19 cellular contexts compared by ENCODE assay signal in the genomic region with DNA sequence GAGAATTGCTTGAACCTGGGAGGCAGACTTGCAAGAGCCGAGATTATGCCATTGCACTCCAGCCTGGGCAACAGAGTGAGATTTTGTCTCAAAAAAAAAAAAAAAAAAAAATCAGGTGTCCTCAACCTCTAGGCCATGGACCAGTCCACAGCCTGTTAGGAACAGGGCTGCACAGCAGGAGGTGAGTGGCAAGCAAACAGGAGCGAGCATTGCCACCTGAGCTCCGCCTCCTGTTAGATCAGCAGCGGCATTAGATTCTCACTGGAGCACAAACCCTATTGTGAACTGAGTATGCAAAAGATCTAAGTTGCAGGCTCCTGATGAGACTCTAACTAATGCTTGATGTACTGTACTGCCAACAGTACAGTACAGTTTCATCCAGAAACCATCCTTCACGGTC.
"Had no signal": no experiment of that assay in that cellular context is flagged by ENCODE, and none has a peak within 500 bp of the region (broad histone marks: within the 10 kb centered on the region; RNA-seq: fewer than 3 reads in every experiment).

No MANE protein-coding gene starts in this region.

- H3K36me3 Mint-ChIP-seq: brain, mesothelial cell of epicardium had no signal

- H3K4me3 Mint-ChIP-seq: activated CD4-positive, alpha-beta T cell treated with anti-CD3 and anti-CD28 coated beads for 36 hours; activated naive CD4-positive, alpha-beta T cell treated with anti-CD3 and anti-CD28 coated beads for 36 hours; activated naive CD8-positive, alpha-beta T cell treated with anti-CD3 and anti-CD28 coated beads, Interleukin-2, amount 50 U/mL, for 24 hours; activated T-cell treated with anti-CD3 and anti-CD28 coated beads, Interleukin-2, amount 50 U/mL, for 4 hours; brain; mesothelial cell of epicardium; nephron had no signal

- H3K4me1 Mint-ChIP-seq: activated CD4-positive, alpha-beta T cell treated with anti-CD3 and anti-CD28 coated beads for 36 hours; activated naive CD8-positive, alpha-beta T cell treated with anti-CD3 and anti-CD28 coated beads, Interleukin-2, amount 50 U/mL, for 24 hours had no signal

- H3K9me3 ChIP-seq: spleen, thyroid gland had no signal

- H3K4me1 ChIP-seq: foreskin keratinocyte had no signal

- H3K9me3 Mint-ChIP-seq: activated naive CD4-positive, alpha-beta T cell treated with anti-CD3 and anti-CD28 coated beads for 36 hours; activated naive CD8-positive, alpha-beta T cell treated with anti-CD3 and anti-CD28 coated beads, Interleukin-2, amount 50 U/mL, for 24 hours; activated T-cell treated with anti-CD3 and anti-CD28 coated beads, Interleukin-2, amount 50 U/mL, for 4 hours; brain; mesothelial cell of epicardium; nephron had no signal

- H3K36me3 ChIP-seq: spleen, thyroid gland had no signal

- H3K27ac ChIP-seq: foreskin keratinocyte, spleen, thyroid gland had no signal

- H3K27ac Mint-ChIP-seq: activated CD4-positive, alpha-beta T cell treated with anti-CD3 and anti-CD28 coated beads for 36 hours; activated naive CD4-positive, alpha-beta T cell treated with anti-CD3 and anti-CD28 coated beads for 36 hours; activated naive CD8-positive, alpha-beta T cell treated with anti-CD3 and anti-CD28 coated beads, Interleukin-2, amount 50 U/mL, for 24 hours; brain; mesothelial cell of epicardium; nephron had no signal

- H3K27me3 ChIP-seq: spleen, thyroid gland had no signal

- ATAC-seq: activated CD4-positive, alpha-beta T cell treated with anti-CD3 and anti-CD28 coated beads for 36 hours; activated naive CD8-positive, alpha-beta T cell treated with anti-CD3 and anti-CD28 coated beads, Interleukin-2, amount 50 U/mL, for 24 hours; activated T-cell treated with anti-CD3 and anti-CD28 coated beads, Interleukin-2, amount 50 U/mL, for 4 hours; foreskin keratinocyte; left lobe of liver had no signal

- H3K4me3 ChIP-seq: lung, spleen, thyroid gland had no signal

- DNase-seq: activated CD4-positive, alpha-beta T cell treated with anti-CD3 and anti-CD28 coated beads for 36 hours; activated CD4-positive, alpha-beta T cell treated with anti-CD3 and anti-CD28 coated beads, Interleukin-2, amount 50 U/mL, for 48 hours; activated naive CD4-positive, alpha-beta T cell treated with anti-CD3 and anti-CD28 coated beads for 36 hours; activated naive CD8-positive, alpha-beta T cell treated with anti-CD3 and anti-CD28 coated beads, Interleukin-2, amount 50 U/mL, for 24 hours; activated T-cell treated with anti-CD3 and anti-CD28 coated beads, Interleukin-2, amount 50 U/mL, for 4 hours; anterior cingulate cortex; foreskin keratinocyte; hypothalamus; occipital lobe; retina; spleen; stimulated activated naive CD4-positive, alpha-beta T cell; T-helper 2 cell; thyroid gland had no signal
